ENCODE assay signal across 18 cellular contexts in genomic region chr15:40240619-40241304, GRCh38. TPM values are rescaled to one million over a fixed set of nuclear protein-coding genes. Genes with fewer than 3 reads are reported as not detected.
DNase-seq lines count a peak whose midpoint lies in the region; FAIRE-seq lines count a peak whose summit lies in the region.
"Had no signal": no experiment of that assay in that cellular context is flagged by ENCODE, and none has a peak within 500 bp of the region (broad histone marks: within the 10 kb centered on the region; RNA-seq: fewer than 3 reads in every experiment).

No MANE protein-coding gene starts in this region.

- H3K4me1 ChIP-seq in endocrine pancreas (ENCODE audit: control insufficient read depth, insufficient read depth, low read length) (no peaks in the 10 kb centered on the region), neuronal stem cell (ENCODE audit: control insufficient read depth in 2 of 2, insufficient read depth in 1 of 2, low read depth in 1 of 2, low read length in 2 of 2) (peaks cover 9 to 14% of the 10 kb centered on the region in 2 donors)

- H3K79me1 ChIP-seq in neuronal stem cell (ENCODE audit: low read depth, low read length) = no peaks in the 10 kb centered on the region

- H3K23ac ChIP-seq in neuronal stem cell (ENCODE audit: low read depth, low read length, poor library complexity) = no peak overlapping the region

- no peaks in the 10 kb centered on the region for H3K9me3 ChIP-seq in endocrine pancreas (ENCODE audit: control insufficient read depth, low read length)
- H3K9me3 ChIP-seq in neuronal stem cell (replicated peaks in 1 of 2; ENCODE audit: control insufficient read depth in 2 of 2, insufficient read depth in 1 of 2, low read depth in 1 of 2, low read length in 2 of 2) = no peaks in the 10 kb centered on the region
- H3K9me3 ChIP-seq: ovary had no signal

- no peak overlapping the region for H4K91ac ChIP-seq in neuronal stem cell (ENCODE audit: low read depth, low read length, poor library complexity)

- peak overlapping the region; percentile 9 for H3K18ac ChIP-seq in neuronal stem cell (ENCODE audit: low read length)

- no peak overlapping the region for H2BK15ac ChIP-seq in neuronal stem cell (ENCODE audit: low read length)

- H3K27ac ChIP-seq in neuronal stem cell (replicated peaks; ENCODE audit: low read length) = no peak overlapping the region
- H3K27ac ChIP-seq: ovary had no signal

- no peak overlapping the region for H3K4me3 ChIP-seq in endocrine pancreas (ENCODE audit: control insufficient read depth, insufficient read depth, low read length)
- no peak overlapping the region for H3K4me3 ChIP-seq in neuronal stem cell (ENCODE audit: low read length in 2 of 2)
- H3K4me3 ChIP-seq: ovary had no signal

- no peak overlapping the region for H2BK12ac ChIP-seq in neuronal stem cell (ENCODE audit: low read length)

- no peak for FAIRE-seq in frontal cortex (lab: Jason Lieb, UNC)
- FAIRE-seq: A204.1 had no signal

- peak overlapping the region; percentile 40 for H3K14ac ChIP-seq in neuronal stem cell (ENCODE audit: low read length)

- H3K4ac ChIP-seq in neuronal stem cell (ENCODE audit: low read length) = no peak overlapping the region

- DNase-seq in activated effector memory CD4-positive, alpha-beta T cell treated with anti-CD3 and anti-CD28 coated beads, Interleukin-2, amount 50 U/mL, for 16 hours = peak; percentile 43
- DNase-seq in activated effector memory CD4-positive, alpha-beta T cell treated with Interleukin-2 at 50 U/mL for 16 hours = no peak
- DNase-seq in neuronal stem cell (ENCODE audit: low spot score) (no peak), NCI-H187 treated with DMSO at 0.1 percent for 48 hours (lab: John Stamatoyannopoulos, UW) (no peak), EL (no peak), DMS79 (lab: John Stamatoyannopoulos, UW) (no peak), frontal cortex (ENCODE audit: low spot score in 2 of 2) (no peak)
- DNase-seq: DMS153; effector CD8-positive, alpha-beta T cell; left colon; NCI-H446 treated with DMSO at 0.1 percent for 48 hours; ovary; stimulated activated CD4-positive, alpha-beta T cell treated with anti-CD3 and anti-CD28 coated beads, Interleukin-4, amount 100 ng/mL, for 24 hours had no signal

- no peak overlapping the region for H2BK120ac ChIP-seq in neuronal stem cell (ENCODE audit: low read depth, low read length)

- no peak overlapping the region for H2BK5ac ChIP-seq in neuronal stem cell (ENCODE audit: low read length)

- no peak overlapping the region for H4K8ac ChIP-seq in neuronal stem cell (ENCODE audit: low read depth, low read length)

- no CpG with 5 or more reads among the region's 14 CpGs for WGBS in neuronal stem cell (ENCODE audit: extremely low coverage in 2 of 2, insufficient read length in 2 of 2, insufficient replicate concordance in 1 of 2), 2 donors

- no peak overlapping the region for H3K4me2 ChIP-seq in neuronal stem cell (ENCODE audit: insufficient read depth, low read length, poor library complexity, severe bottlenecking)

- H3K9ac ChIP-seq in endocrine pancreas (ENCODE audit: control insufficient read depth, insufficient read depth, low read length) = peak overlapping the region; percentile 62
- H3K9ac ChIP-seq in neuronal stem cell (ENCODE audit: low read depth, low read length, poor library complexity) = no peak overlapping the region

- H3K36me3 ChIP-seq in endocrine pancreas (ENCODE audit: control insufficient read depth, insufficient read depth, low read length) (no peaks in the 10 kb centered on the region), neuronal stem cell (replicated peaks in 1 of 2; ENCODE audit: control insufficient read depth in 2 of 2, insufficient read depth in 2 of 2, low read length in 2 of 2) (no peaks in the 10 kb centered on the region)
- H3K36me3 ChIP-seq: ovary had no signal

- H3K27me3 ChIP-seq in endocrine pancreas (ENCODE audit: control insufficient read depth, insufficient read depth, low read length) = no peaks in the 10 kb centered on the region
- H3K27me3 ChIP-seq in neuronal stem cell (ENCODE audit: control insufficient read depth in 3 of 3, insufficient read depth in 3 of 3, low read depth in 1 of 3, low read length in 3 of 3) = peaks cover 0 to 39% (median 9%) of the 10 kb centered on the region in 3 experiments
- H3K27me3 ChIP-seq: ovary had no signal

- peak overlapping the region; percentile 30 for H2AK5ac ChIP-seq in neuronal stem cell (ENCODE audit: low read depth, low read length)

- H2AFZ ChIP-seq in neuronal stem cell (ENCODE audit: low read length) = no peak overlapping the region

RNA-seq across cellular contexts. Expression of gene PAK6, which starts 1.9 kb away (rescaled TPM):
- polyA plus RNA-seq in neuronal stem cell (2013, experiment 1 of 2) = 0.36 TPM
- 0.37 TPM for polyA plus RNA-seq in neuronal stem cell (2013, experiment 2 of 2)
- 11.8 TPM for total RNA-seq in frontal cortex

RNA-seq across cellular contexts. Expression of gene ANKRD63, which starts 42.1 kb away (rescaled TPM):
- not detected for polyA plus RNA-seq in neuronal stem cell (2013, experiment 1 of 2)
- not detected for polyA plus RNA-seq in neuronal stem cell (2013, experiment 2 of 2)
- total RNA-seq in frontal cortex = 2.0 TPM
- total RNA-seq: activated T-helper 17 cell treated with anti-CD3 and anti-CD28 coated beads, Interleukin-2, amount 50 U/mL, for 72 hours; cardiac septum; fibroblast of villous mesenchyme; left colon had no signal
- polyA plus RNA-seq: ovary had no signal
